In genomic region chr14:24160499-24160849, GRCh38 we compare ENCODE assay signal across 9 cellular contexts. TPM values are rescaled to one million over a fixed set of nuclear protein-coding genes. Genes with fewer than 3 reads are reported as not detected.
DNase-seq lines count a peak whose midpoint lies in the region; ATAC-seq and TF ChIP-seq lines count a peak whose summit lies in the region.
"Had no signal": no experiment of that assay in that cellular context is flagged by ENCODE, and none has a peak within 500 bp of the region (broad histone marks: within the 10 kb centered on the region; RNA-seq: fewer than 3 reads in every experiment).

No MANE protein-coding gene starts in this region.

- peak overlapping the region; percentile 100 for H3K27ac Mint-ChIP-seq in activated naive CD4-positive, alpha-beta T cell treated with anti-CD3 and anti-CD28 coated beads for 36 hours

- H3K4me1 Mint-ChIP-seq in activated naive CD4-positive, alpha-beta T cell treated with anti-CD3 and anti-CD28 coated beads for 36 hours (ENCODE audit: low read depth) = peaks cover 40% of the 10 kb centered on the region

- peak; percentile 1 for ATAC-seq in mucosa of descending colon
- no peak for ATAC-seq in upper lobe of right lung
- no peak for ATAC-seq in HG03571 (IDR thresholded peaks at IDR 0.05; ENCODE audit: unreplicated experiment)

- H3K36me3 ChIP-seq in mucosa of descending colon (ENCODE audit: low read depth) (peaks cover 3% of the 10 kb centered on the region), upper lobe of right lung (peaks cover 74% of the 10 kb centered on the region)

- H3K27me3 Mint-ChIP-seq in activated naive CD4-positive, alpha-beta T cell treated with anti-CD3 and anti-CD28 coated beads for 36 hours (ENCODE audit: low read depth) = no peaks in the 10 kb centered on the region

- TF ChIP-seq CTCF in mucosa of descending colon (IDR thresholded peaks at IDR 0.05) (no peak), upper lobe of right lung (IDR thresholded peaks at IDR 0.05) (no peak), GM13976 (IDR thresholded peaks at IDR 0.05; ENCODE audit: borderline replicate concordance, control extremely low read depth, extremely low read depth, insufficient read depth, missing control alignments) (no peak)

- H3K27ac ChIP-seq in angular gyrus (ENCODE audit: low read depth, low read length) = peak overlapping the region; percentile 96
- H3K27ac ChIP-seq in upper lobe of right lung = peak overlapping the region; percentile 88

- no peaks in the 10 kb centered on the region for H3K9me3 Mint-ChIP-seq in activated naive CD4-positive, alpha-beta T cell treated with anti-CD3 and anti-CD28 coated beads for 36 hours
- H3K9me3 Mint-ChIP-seq: neural crest cell had no signal

- H3K9me3 ChIP-seq in mucosa of descending colon (no peaks in the 10 kb centered on the region), upper lobe of right lung (no peaks in the 10 kb centered on the region)

- DNase-seq in activated naive CD4-positive, alpha-beta T cell treated with anti-CD3 and anti-CD28 coated beads for 36 hours = no peak
- DNase-seq in activated naive CD4-positive, alpha-beta T cell (lab: John Stamatoyannopoulos, UW) = no peak
- DNase-seq in mucosa of descending colon = no peak
- DNase-seq in upper lobe of right lung = no peak
- DNase-seq in GM13976 (ENCODE audit: low spot score) = no peak
- DNase-seq in activated gamma-delta T cell (lab: John Stamatoyannopoulos, UW) = no peak

- in situ Hi-C loops in GM13976 (cut with MboI; ENCODE audit: low sequenced_read_pairs, unreplicated experiment) = no loop called here

- no peaks in the 10 kb centered on the region for H3K27me3 ChIP-seq in upper lobe of right lung

- CTCF ChIA-PET in activated naive CD4-positive, alpha-beta T cell treated with anti-CD3 and anti-CD28 coated beads for 36 hours (lab: Charles Lee) = interaction anchor here (0.5 to 4.7 kb wide), 19 partner anchors 9 to 148 kb away, joined by 3 to 63 read pairs (median 9); partner anchors contain the start of genes CHMP4A, CIDEB, DCAF11 and DHRS1

- H3K36me3 Mint-ChIP-seq in activated naive CD4-positive, alpha-beta T cell treated with anti-CD3 and anti-CD28 coated beads for 36 hours (ENCODE audit: low read depth) = peaks cover 66% of the 10 kb centered on the region

- peak overlapping the region; percentile 99 for H3K4me3 Mint-ChIP-seq in activated naive CD4-positive, alpha-beta T cell treated with anti-CD3 and anti-CD28 coated beads for 36 hours

- intact Hi-C loops in activated naive CD4-positive, alpha-beta T cell treated with anti-CD3 and anti-CD28 coated beads for 36 hours (cut with micrococcal nuclease) = loop anchor here (2.0 to 5.0 kb wide), 3 partner anchors 52 to 840 kb away; partner anchors contain the start of genes CHMP4A and PABPN1
- intact Hi-C loops in mucosa of descending colon (cut with DNase I, micrococcal nuclease) (no loop called here), upper lobe of right lung (cut with DNase I) (no loop called here)

- H3K4me3 ChIP-seq in mucosa of descending colon = no peak overlapping the region
- H3K4me3 ChIP-seq in upper lobe of right lung = no peak overlapping the region

- peaks cover 22% of the 10 kb centered on the region for H3K4me1 ChIP-seq in mucosa of descending colon (ENCODE audit: low read depth)
- H3K4me1 ChIP-seq in upper lobe of right lung = peaks cover 23% of the 10 kb centered on the region

RNA-seq across cellular contexts. Expression of gene IRF9, which starts 0.6 kb away (rescaled TPM):
- total RNA-seq in activated naive CD4-positive, alpha-beta T cell treated with anti-CD3 and anti-CD28 coated beads for 36 hours = 100 to 1,000 TPM; 202 to 212 TPM
- 100 to 1,000 TPM in 2 of 3 donors, 10 to 100 TPM in 1; 78.7 to 119 (median 103) TPM for total RNA-seq in mucosa of descending colon
- total RNA-seq in upper lobe of right lung = 123 TPM

RNA-seq across cellular contexts. Expression of gene REC8, which starts 11.4 kb away (rescaled TPM):
- 10 to 100 TPM; 19.3 to 22.3 TPM for total RNA-seq in activated naive CD4-positive, alpha-beta T cell treated with anti-CD3 and anti-CD28 coated beads for 36 hours
- 10 to 100 TPM; 14.9 to 17.0 (median 16.8) TPM for total RNA-seq in mucosa of descending colon
- total RNA-seq in upper lobe of right lung = 18.5 TPM

RNA-seq across cellular contexts. Expression of gene RNF31, which starts 13.2 kb away (rescaled TPM):
- 10 to 100 TPM; 51.1 to 53.8 TPM for total RNA-seq in activated naive CD4-positive, alpha-beta T cell treated with anti-CD3 and anti-CD28 coated beads for 36 hours
- total RNA-seq in mucosa of descending colon (10 to 100 TPM; 52.8 to 66.2 (median 59.0) TPM), upper lobe of right lung (52.3 TPM)

RNA-seq across cellular contexts. Expression of gene PSME2, which starts 14.1 kb away (rescaled TPM):
- 100 to 1,000 TPM; 392 to 404 TPM for total RNA-seq in activated naive CD4-positive, alpha-beta T cell treated with anti-CD3 and anti-CD28 coated beads for 36 hours
- total RNA-seq in mucosa of descending colon (100 to 1,000 TPM; 141 to 295 (median 191) TPM), upper lobe of right lung (138 TPM)

RNA-seq across cellular contexts. Expression of gene EMC9, which starts 19.1 kb away (rescaled TPM):
- 10 to 100 TPM; 38.4 to 38.9 TPM for total RNA-seq in activated naive CD4-positive, alpha-beta T cell treated with anti-CD3 and anti-CD28 coated beads for 36 hours
- total RNA-seq in mucosa of descending colon (10 to 100 TPM; 18.3 to 24.9 (median 20.4) TPM), upper lobe of right lung (10.5 TPM)
